ENCODE assay signal across 8 cellular contexts in genomic region chr6:34145161-34146020, GRCh38. TPM values are rescaled to one million over a fixed set of nuclear protein-coding genes. Genes with fewer than 3 reads are reported as not detected.
DNase-seq lines count a peak whose midpoint lies in the region; ATAC-seq and TF ChIP-seq lines count a peak whose summit lies in the region.

No MANE protein-coding gene starts in this region.

- H3K4me3 Mint-ChIP-seq in H9 = peak overlapping the region; percentile 70 to 84
- H3K4me3 Mint-ChIP-seq in type B pancreatic cell = peak overlapping the region; percentile 80

- H3K4ac ChIP-seq in H9 (ENCODE audit: low read depth, low read length) = no peak overlapping the region

- no peak overlapping the region for H3K27ac Mint-ChIP-seq in H9
- no peak overlapping the region for H3K27ac Mint-ChIP-seq in type B pancreatic cell

- no peak overlapping the region for H2BK20ac ChIP-seq in H9 (ENCODE audit: low read depth, low read length, poor library complexity, severe bottlenecking)

- H3K18ac ChIP-seq in H9 (ENCODE audit: insufficient read length, low read depth, low read length) = no peak overlapping the region

- H3K4me1 Mint-ChIP-seq in H9 (peaks cover 55 to 67% of the 10 kb centered on the region in 2 experiments), type B pancreatic cell (ENCODE audit: unreplicated experiment) (peaks cover 5% of the 10 kb centered on the region)

- peak overlapping the region; percentile 48 for H3K4me2 ChIP-seq in H9 (ENCODE audit: insufficient read depth, insufficient read length, low read length)

- H4K5ac ChIP-seq in H9 (ENCODE audit: insufficient read length, low read depth, low read length) = no peak overlapping the region

- H3K9me3 Mint-ChIP-seq in H9 (no peaks in the 10 kb centered on the region), type B pancreatic cell (no peaks in the 10 kb centered on the region)

- in situ Hi-C loops in ACHN (cut with HindIII; ENCODE audit: low pct_ligation_motif_present, low pct_unique_long_range_greater_than_20kb, low sequenced_read_pairs) = no loop called here

- H2AFZ ChIP-seq in H9 (ENCODE audit: low read length) = no peak overlapping the region

- ATAC-seq in mucosa of descending colon = peak; percentile 51
- no peak for ATAC-seq in HG02840 (IDR thresholded peaks at IDR 0.05; ENCODE audit: low FRiP score, unreplicated experiment)

- H3K27me3 Mint-ChIP-seq in H9 (ENCODE audit: low read depth) = peaks cover 89% of the 10 kb centered on the region
- peaks cover 80% of the 10 kb centered on the region for H3K27me3 Mint-ChIP-seq in type B pancreatic cell

- H3K36me3 ChIP-seq in WERI-Rb-1 (no peaks in the 10 kb centered on the region), mucosa of descending colon (ENCODE audit: low read depth) (no peaks in the 10 kb centered on the region)

- no peak overlapping the region for H3T11ph ChIP-seq in H9 (ENCODE audit: low read length)

- no peak overlapping the region for H4K8ac ChIP-seq in H9 (replicated peaks; ENCODE audit: insufficient read length, low read depth, low read length)

- no peak overlapping the region for H2BK12ac ChIP-seq in H9 (ENCODE audit: insufficient read length, low read depth, low read length)

- H3K4me1 ChIP-seq in H9 (ENCODE audit: insufficient read depth, low read length) = peaks cover 14% of the 10 kb centered on the region
- peaks cover 21% of the 10 kb centered on the region for H3K4me1 ChIP-seq in mucosa of descending colon (ENCODE audit: low read depth)

- H2BK15ac ChIP-seq in H9 (ENCODE audit: low read depth, low read length) = no peak overlapping the region; the same call in 1 of the 2 replicates

- TF ChIP-seq CTCF in H9 (conservative IDR thresholded peaks at IDR 0.05) (no peak), WERI-Rb-1 (IDR thresholded peaks at IDR 0.05; ENCODE audit: low read depth, low read length) (no peak), mucosa of descending colon (IDR thresholded peaks at IDR 0.05) (no peak), type B pancreatic cell (conservative IDR thresholded peaks at IDR 0.05) (peak; percentile 8)

- H3K36me3 Mint-ChIP-seq in H9 (ENCODE audit: insufficient read depth in 1 of 3, low read depth in 3 of 3) (no peaks in the 10 kb centered on the region; a peak in 1 of 7 replicates), type B pancreatic cell (no peaks in the 10 kb centered on the region)

- H3K4me3 ChIP-seq in WERI-Rb-1 (ENCODE audit: low read depth, low read length) (peak overlapping the region; percentile 74), mucosa of descending colon (no peak overlapping the region)

- no peak overlapping the region for H3K23ac ChIP-seq in H9 (ENCODE audit: insufficient read length, low read depth, low read length)

- no peak overlapping the region for H2BK5ac ChIP-seq in H9 (ENCODE audit: insufficient read length, low read length)

- no peaks in the 10 kb centered on the region for H3K9me3 ChIP-seq in H9 (ENCODE audit: control insufficient read depth, low read depth, low read length)
- H3K9me3 ChIP-seq in WERI-Rb-1 (ENCODE audit: severe bottlenecking) = no peaks in the 10 kb centered on the region
- no peaks in the 10 kb centered on the region for H3K9me3 ChIP-seq in mucosa of descending colon

- no peaks in the 10 kb centered on the region for H4K20me1 ChIP-seq in H9 (ENCODE audit: control insufficient read depth, insufficient read depth, insufficient read length)

- no peaks in the 10 kb centered on the region for H3K79me1 ChIP-seq in H9 (ENCODE audit: insufficient read depth, low read depth, low read length, poor library complexity, severe bottlenecking)

- H3K27ac ChIP-seq in H9 (ENCODE audit: insufficient read length, low read depth, low read length) = no peak overlapping the region
- H3K27ac ChIP-seq in WERI-Rb-1 = peak overlapping the region; percentile 94

- H2BK120ac ChIP-seq in H9 (ENCODE audit: low read depth, low read length, poor library complexity, severe bottlenecking) = no peak overlapping the region

- WGBS in H9 (ENCODE audit: extremely low coverage, insufficient read length, low lambda C conversion rate) = no CpG with 5 or more reads among the region's 100 CpGs

- intact Hi-C loops in mucosa of descending colon (cut with DNase I, micrococcal nuclease) = no loop called here

- H3K27me3 ChIP-seq in H9 (ENCODE audit: insufficient read depth, low read length) (peaks cover 7% of the 10 kb centered on the region; the same call in 1 of the 2 replicates), WERI-Rb-1 (ENCODE audit: insufficient read depth, low read depth, severe bottlenecking) (no peaks in the 10 kb centered on the region)

- no peak overlapping the region for H3K14ac ChIP-seq in H9 (ENCODE audit: insufficient read depth, low read length)

- DNase-seq in ACHN (peak; percentile 11), H9 (peak; percentile 69), WERI-Rb-1 (peak; percentile 94), mucosa of descending colon (peak in 2 of 3 donors; percentile 40 to 48), type B pancreatic cell (ENCODE audit: extremely low spot score, unreplicated experiment) (no peak), SKM-1 (lab: John Stamatoyannopoulos, UW; ENCODE audit: unreplicated experiment) (no peak)
- DNase-seq in effector CD8-positive, alpha-beta T cell (lab: John Stamatoyannopoulos, UW) = peak; percentile 9

- H3K9ac ChIP-seq in H9 (ENCODE audit: extremely low read depth, insufficient read length, low read length) = no peak overlapping the region

- H3K56ac ChIP-seq in H9 (ENCODE audit: insufficient read length, low read depth, low read length) = no peak overlapping the region

- no peak overlapping the region for H2AK5ac ChIP-seq in H9 (ENCODE audit: insufficient read length, low read length)

- H4K91ac ChIP-seq in H9 (ENCODE audit: insufficient read length, low read depth, low read length) = no peak overlapping the region

- no peaks in the 10 kb centered on the region; the same call in 1 of the 2 replicates for H3K79me2 ChIP-seq in H9 (ENCODE audit: insufficient read depth, low read length)

- peaks cover 20% of the 10 kb centered on the region for H3K23me2 ChIP-seq in H9 (ENCODE audit: insufficient read length, low read depth, low read length, poor library complexity, severe bottlenecking)

RNA-seq across cellular contexts. Expression of gene GRM4, which starts 0.5 kb away (rescaled TPM):
- total RNA-seq in H9 (2021) = 5.3 and 5.6 TPM in 2 replicates
- under 1 TPM in 2 of 3 donors, not detected in 1; 0.22 to 0.25 TPM for total RNA-seq in mucosa of descending colon
- total RNA-seq in type B pancreatic cell (ENCODE audit: low replicate concordance) = 2.2 and 4.2 TPM in 2 replicates

Comparison
In these comparisons a context has a peak if more than half of its experiments do, and no peak if none do; other contexts are left out.
1. DNase-seq: peak in ACHN (single experiment), H9 (single experiment), WERI-Rb-1 (single experiment), effector CD8-positive, alpha-beta T cell (single experiment) and mucosa of descending colon (2 of 3); none in type B pancreatic cell (single experiment) and SKM-1 (single experiment).